In genomic region chr10:74145133-74145532, GRCh38 we compare ENCODE assay signal across 1 cellular context.
TF ChIP-seq lines count a peak whose summit lies in the region.

No MANE protein-coding gene starts in this region.

TF ChIP-seq in HEK293, 187 proteins besides CTCF, POLR2A, EP300 and RAD21 (continued from another document and continues in another):
- TF ChIP-seq PRDM6 (tag by site-specific recombination; IDR thresholded peaks at IDR 0.05): peak; percentile 97
- no peak for TF ChIP-seq ZNF621 (tag by site-specific recombination; IDR thresholded peaks at IDR 0.05)
- TF ChIP-seq SCRT1 (tag by site-specific recombination; IDR thresholded peaks at IDR 0.05; ENCODE audit: borderline replicate concordance): peak; percentile 54; the same call in 1 of the 2 replicates
- TF ChIP-seq ZEB2 (tag by site-specific recombination; IDR thresholded peaks at IDR 0.05): peak; percentile 60; the same call in 1 of the 2 replicates
- TF ChIP-seq ZNF561 (tag by site-specific recombination; IDR thresholded peaks at IDR 0.05; ENCODE audit: borderline replicate concordance): 0 out of 2 replicates have a peak, but pooled peaks have one; percentile 53
- no peak for TF ChIP-seq ZBTB48 (tag by site-specific recombination; IDR thresholded peaks at IDR 0.05)
- TF ChIP-seq SP2 (tag by site-specific recombination; IDR thresholded peaks at IDR 0.05): 0 out of 2 replicates have a peak, but pooled peaks have one; percentile 8
- TF ChIP-seq ZSCAN30 (tag by site-specific recombination; IDR thresholded peaks at IDR 0.05): 0 out of 2 replicates have a peak, but pooled peaks have one; percentile 24
- TF ChIP-seq ZNF639 (tag by site-specific recombination; IDR thresholded peaks at IDR 0.05): no peak
- peak; percentile 35; the same call in 1 of the 2 replicates for TF ChIP-seq PRDM4 (tag by site-specific recombination; IDR thresholded peaks at IDR 0.05)
- no peak for TF ChIP-seq PRDM10 (tag by site-specific recombination; IDR thresholded peaks at IDR 0.05)
- no peak for TF ChIP-seq ELK4 (IDR thresholded peaks at IDR 0.05; ENCODE audit: borderline replicate concordance, low read depth, low read length)
- no peak for TF ChIP-seq ZNF221 (tag by site-specific recombination; IDR thresholded peaks at IDR 0.05; ENCODE audit: borderline replicate concordance)
- TF ChIP-seq ZNF510 (tag by site-specific recombination; IDR thresholded peaks at IDR 0.05; ENCODE audit: insufficient replicate concordance): no peak
- no peak for TF ChIP-seq ZSCAN18 (tag by site-specific recombination; IDR thresholded peaks at IDR 0.05)
- TF ChIP-seq SCRT2 (tag by site-specific recombination; IDR thresholded peaks at IDR 0.05): 0 out of 2 replicates have a peak, but pooled peaks have one; percentile 13
- no peak for TF ChIP-seq ZNF48 (tag by site-specific recombination; IDR thresholded peaks at IDR 0.05)
- peak; percentile 73; the same call in 1 of the 2 replicates for TF ChIP-seq ZNF184 (tag by site-specific recombination; IDR thresholded peaks at IDR 0.05)
- TF ChIP-seq ZNF660 (tag by site-specific recombination; IDR thresholded peaks at IDR 0.05): 0 out of 2 replicates have a peak, but pooled peaks have one; percentile 34
- TF ChIP-seq OSR2 (tag by site-specific recombination; IDR thresholded peaks at IDR 0.05): peak; percentile 63
- peak; percentile 100 for TF ChIP-seq BCL6B (tag by site-specific recombination; IDR thresholded peaks at IDR 0.05)
- 0 out of 2 replicates have a peak, but pooled peaks have one; percentile 27 for TF ChIP-seq BCL11B (tag by site-specific recombination; IDR thresholded peaks at IDR 0.05; ENCODE audit: low read depth)
- peak; percentile 52; the same call in 1 of the 2 replicates for TF ChIP-seq ZBTB17 (tag by site-specific recombination; IDR thresholded peaks at IDR 0.05)
- 0 out of 2 replicates have a peak, but pooled peaks have one; percentile 24 for TF ChIP-seq ZNF18 (tag by site-specific recombination; IDR thresholded peaks at IDR 0.05)
- TF ChIP-seq ZNF114 (tag by site-specific recombination; IDR thresholded peaks at IDR 0.05): no peak
- TF ChIP-seq ZXDB (tag by site-specific recombination; IDR thresholded peaks at IDR 0.05): peak; percentile 71
- no peak for TF ChIP-seq ZNF16 (tag by site-specific recombination; IDR thresholded peaks at IDR 0.05; ENCODE audit: low read depth)
- peak; percentile 49; the same call in 1 of the 2 replicates for TF ChIP-seq FEZF1 (tag by site-specific recombination; IDR thresholded peaks at IDR 0.05)
- TF ChIP-seq ZNF544 (tag by site-specific recombination; IDR thresholded peaks at IDR 0.05): no peak
- TF ChIP-seq ZBTB44 (tag by site-specific recombination; IDR thresholded peaks at IDR 0.05): peak; percentile 49; the same call in 1 of the 2 replicates
- no peak for TF ChIP-seq HIC1 (tag by site-specific recombination; IDR thresholded peaks at IDR 0.05)
- 0 out of 2 replicates have a peak, but pooled peaks have one; percentile 43 for TF ChIP-seq ZNF692 (tag by site-specific recombination; IDR thresholded peaks at IDR 0.05)
- no peak for TF ChIP-seq ZNF501 (tag by site-specific recombination; IDR thresholded peaks at IDR 0.05)
- no peak for TF ChIP-seq ZNF341 (tag by site-specific recombination; IDR thresholded peaks at IDR 0.05; ENCODE audit: low read depth)
- peak; percentile 43 for TF ChIP-seq SP7 (tag by site-specific recombination; IDR thresholded peaks at IDR 0.05)
- 0 out of 2 replicates have a peak, but pooled peaks have one; percentile 43 for TF ChIP-seq ZNF24 (tag by site-specific recombination; IDR thresholded peaks at IDR 0.05)
